ENCODE assay signal across 1 cellular context in genomic region chr22:39297490-39298193, GRCh38.
TF ChIP-seq lines count a peak whose summit lies in the region.

No MANE protein-coding gene starts in this region.

TF ChIP-seq in HepG2, 621 proteins besides CTCF, POLR2A, EP300 and RAD21 (continues in another document):
- TF ChIP-seq MAFF (IDR thresholded peaks at IDR 0.05; ENCODE audit: low read depth, low read length) (no peak), ZMYM4 (CRISPR knock-in tag; IDR thresholded peaks at IDR 0.05) (0 out of 2 replicates have a peak, but pooled peaks have one; percentile 39), ZNF552 (CRISPR knock-in tag; IDR thresholded peaks at IDR 0.05; ENCODE audit: borderline replicate concordance) (0 out of 2 replicates have a peak, but pooled peaks have one; percentile 21), MED1 (CRISPR knock-in tag; IDR thresholded peaks at IDR 0.05) (peak; percentile 46; the same call in 1 of the 2 replicates), HOXD1 (CRISPR knock-in tag; IDR thresholded peaks at IDR 0.05) (peak; percentile 51; the same call in 1 of the 2 replicates), MED13 (CRISPR knock-in tag; IDR thresholded peaks at IDR 0.05) (no peak), ZNF256 (CRISPR knock-in tag; conservative IDR thresholded peaks at IDR 0.05) (no peak), GMEB2 (CRISPR knock-in tag; IDR thresholded peaks at IDR 0.05; ENCODE audit: low read depth) (no peak), ZNF543 (CRISPR knock-in tag; IDR thresholded peaks at IDR 0.05) (peak; percentile 68; the same call in 1 of the 2 replicates), SKIL (CRISPR knock-in tag; IDR thresholded peaks at IDR 0.05; ENCODE audit: borderline replicate concordance) (no peak), TFAP4 (IDR thresholded peaks at IDR 0.05; ENCODE audit: borderline replicate concordance, low read depth) (peak; percentile 51; the same call in 1 of the 2 replicates), ZNF496 (CRISPR knock-in tag; IDR thresholded peaks at IDR 0.05; ENCODE audit: insufficient replicate concordance) (no peak), EEA1 (CRISPR knock-in tag; IDR thresholded peaks at IDR 0.05; ENCODE audit: borderline replicate concordance) (no peak), ZNF20 (CRISPR knock-in tag; IDR thresholded peaks at IDR 0.05) (no peak), ZFP41 (CRISPR knock-in tag; IDR thresholded peaks at IDR 0.05; ENCODE audit: borderline replicate concordance) (no peak), LCORL (IDR thresholded peaks at IDR 0.05) (no peak), LCORL (CRISPR knock-in tag; IDR thresholded peaks at IDR 0.05) (peak; percentile 91), RNF2 (conservative IDR thresholded peaks at IDR 0.05; ENCODE audit: low read depth) (no peak), CBX2 (IDR thresholded peaks at IDR 0.05; ENCODE audit: low read depth, low read length) (no peak), CBX2 (CRISPR knock-in tag; IDR thresholded peaks at IDR 0.05; ENCODE audit: low read depth) (no peak), HOXA3 (CRISPR knock-in tag; IDR thresholded peaks at IDR 0.05) (peak; percentile 51), HIC2 (CRISPR knock-in tag; IDR thresholded peaks at IDR 0.05; ENCODE audit: low read depth) (peak; percentile 97), ZNF770 (CRISPR knock-in tag; IDR thresholded peaks at IDR 0.05) (no peak), AKNA (CRISPR knock-in tag; IDR thresholded peaks at IDR 0.05; ENCODE audit: borderline replicate concordance) (no peak), MAX (IDR thresholded peaks at IDR 0.05) (peak; percentile 19), SIN3B (IDR thresholded peaks at IDR 0.05; ENCODE audit: low read length) (no peak), UBTF (CRISPR knock-in tag; IDR thresholded peaks at IDR 0.05) (peak; percentile 36; the same call in 1 of the 2 replicates), MEIS2 (CRISPR knock-in tag; IDR thresholded peaks at IDR 0.05) (peak; percentile 44; the same call in 1 of the 2 replicates), ZBTB38 (CRISPR knock-in tag; IDR thresholded peaks at IDR 0.05) (no peak; the same call in 1 of the 2 replicates), ZEB1 (IDR thresholded peaks at IDR 0.05; ENCODE audit: insufficient replicate concordance, low read depth) (peak; percentile 63), ZNF260 (CRISPR knock-in tag; IDR thresholded peaks at IDR 0.05; ENCODE audit: borderline replicate concordance, low read depth) (no peak), ZFP90 (CRISPR knock-in tag; IDR thresholded peaks at IDR 0.05; ENCODE audit: borderline replicate concordance) (no peak), SRY (CRISPR knock-in tag; IDR thresholded peaks at IDR 0.05) (peak; percentile 12; the same call in 1 of the 2 replicates), MXD3 (CRISPR knock-in tag; IDR thresholded peaks at IDR 0.05) (no peak), ZNF687 (CRISPR knock-in tag; IDR thresholded peaks at IDR 0.05) (peak; percentile 85), ZNF746 (CRISPR knock-in tag; IDR thresholded peaks at IDR 0.05) (peak; percentile 96), YEATS4 (CRISPR knock-in tag; IDR thresholded peaks at IDR 0.05; ENCODE audit: borderline replicate concordance) (0 out of 2 replicates have a peak, but pooled peaks have one; percentile 50), ZSCAN21 (CRISPR knock-in tag; IDR thresholded peaks at IDR 0.05; ENCODE audit: borderline replicate concordance) (no peak), ZNF713 (CRISPR knock-in tag; IDR thresholded peaks at IDR 0.05) (no peak)
